In the genomic region with DNA sequence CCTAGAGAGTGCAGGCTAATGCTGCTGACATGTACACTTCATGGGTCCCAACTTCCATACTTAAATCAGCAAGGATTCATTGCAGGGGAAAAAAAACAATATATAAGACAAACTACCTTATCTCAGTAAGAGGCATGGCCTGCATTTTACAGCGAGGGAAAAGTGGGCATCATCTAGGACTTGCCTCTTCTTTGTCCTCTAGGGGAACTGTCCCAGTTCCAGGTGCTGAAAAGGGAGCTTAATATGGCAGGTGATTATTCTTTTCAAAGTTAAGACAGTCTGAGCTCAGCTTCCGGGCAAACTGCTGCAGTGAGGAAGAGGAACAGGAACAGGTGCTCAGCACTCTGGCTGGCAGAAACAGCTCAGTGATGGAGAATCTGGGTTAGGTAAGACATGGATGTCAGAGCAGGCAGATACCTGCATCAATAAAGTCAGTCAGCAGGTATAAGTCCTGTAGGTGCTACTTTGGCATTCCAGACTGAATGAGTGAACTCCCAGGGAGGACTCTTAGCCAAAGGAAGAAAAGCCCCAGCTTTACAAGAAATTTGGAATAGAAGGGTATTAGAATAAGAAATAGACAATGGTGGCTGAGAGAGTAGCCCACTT, we compare ENCODE assay signal across 2 cellular contexts.
A peak's percentile ranks its signal among the peaks of the same experiment; 100 is the strongest.
TF ChIP-seq lines count a peak whose summit lies in the region.

No MANE protein-coding gene starts in this region.

TF ChIP-seq in GM23338, 12 proteins besides CTCF, POLR2A, EP300 and RAD21:
- TF ChIP-seq, protein P1, sequence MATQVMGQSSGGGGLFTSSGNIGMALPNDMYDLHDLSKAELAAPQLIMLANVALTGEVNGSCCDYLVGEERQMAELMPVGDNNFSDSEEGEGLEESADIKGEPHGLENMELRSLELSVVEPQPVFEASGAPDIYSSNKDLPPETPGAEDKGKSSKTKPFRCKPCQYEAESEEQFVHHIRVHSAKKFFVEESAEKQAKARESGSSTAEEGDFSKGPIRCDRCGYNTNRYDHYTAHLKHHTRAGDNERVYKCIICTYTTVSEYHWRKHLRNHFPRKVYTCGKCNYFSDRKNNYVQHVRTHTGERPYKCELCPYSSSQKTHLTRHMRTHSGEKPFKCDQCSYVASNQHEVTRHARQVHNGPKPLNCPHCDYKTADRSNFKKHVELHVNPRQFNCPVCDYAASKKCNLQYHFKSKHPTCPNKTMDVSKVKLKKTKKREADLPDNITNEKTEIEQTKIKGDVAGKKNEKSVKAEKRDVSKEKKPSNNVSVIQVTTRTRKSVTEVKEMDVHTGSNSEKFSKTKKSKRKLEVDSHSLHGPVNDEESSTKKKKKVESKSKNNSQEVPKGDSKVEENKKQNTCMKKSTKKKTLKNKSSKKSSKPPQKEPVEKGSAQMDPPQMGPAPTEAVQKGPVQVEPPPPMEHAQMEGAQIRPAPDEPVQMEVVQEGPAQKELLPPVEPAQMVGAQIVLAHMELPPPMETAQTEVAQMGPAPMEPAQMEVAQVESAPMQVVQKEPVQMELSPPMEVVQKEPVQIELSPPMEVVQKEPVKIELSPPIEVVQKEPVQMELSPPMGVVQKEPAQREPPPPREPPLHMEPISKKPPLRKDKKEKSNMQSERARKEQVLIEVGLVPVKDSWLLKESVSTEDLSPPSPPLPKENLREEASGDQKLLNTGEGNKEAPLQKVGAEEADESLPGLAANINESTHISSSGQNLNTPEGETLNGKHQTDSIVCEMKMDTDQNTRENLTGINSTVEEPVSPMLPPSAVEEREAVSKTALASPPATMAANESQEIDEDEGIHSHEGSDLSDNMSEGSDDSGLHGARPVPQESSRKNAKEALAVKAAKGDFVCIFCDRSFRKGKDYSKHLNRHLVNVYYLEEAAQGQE (IDR thresholded peaks at IDR 0.05; ENCODE audit: unreplicated experiment): peak; percentile 79
- no peak for TF ChIP-seq EZH2phosphoT487 (IDR thresholded peaks at IDR 0.05; ENCODE audit: unreplicated experiment)

TF ChIP-seq in liver, 16 proteins besides CTCF, POLR2A, EP300 and RAD21:
- no peak for TF ChIP-seq SP1 (IDR thresholded peaks at IDR 0.05)
- TF ChIP-seq, protein P1 (IDR thresholded peaks at IDR 0.05): peak; percentile 96
